Comparison of ENCODE assay signal across 9 cellular contexts in genomic region chr2:109945362-109945761, GRCh38. TPM values are rescaled to one million over a fixed set of nuclear protein-coding genes. Genes with fewer than 3 reads are reported as not detected.
DNase-seq lines count a peak whose midpoint lies in the region; ATAC-seq and TF ChIP-seq lines count a peak whose summit lies in the region.
"Not testable (repeated sequence)": the region's sequence is repeated elsewhere in the genome, so short reads cannot be mapped to it uniquely, and the experiment has no call there.
"Had no signal": no experiment of that assay in that cellular context is flagged by ENCODE, and none has a peak within 500 bp of the region (broad histone marks: within the 10 kb centered on the region; RNA-seq: fewer than 3 reads in every experiment).

No MANE protein-coding gene starts in this region.

- DNase-seq in DND-41; left lobe of liver (ENCODE audit: low spot score); right lobe of liver; psoas muscle; gastrocnemius medialis: not testable (repeated sequence)

- intact Hi-C loops in right lobe of liver (cut with DNase I); psoas muscle (cut with DNase I); gastrocnemius medialis (cut with DNase I; ENCODE audit: low total_unique reads): not testable (repeated sequence)

- not testable (repeated sequence) for H3K79me2 ChIP-seq in DND-41 (ENCODE audit: insufficient read depth, low read length)

- TF ChIP-seq POLR2A in right lobe of liver (IDR thresholded peaks at IDR 0.05); gastrocnemius medialis (IDR thresholded peaks at IDR 0.05): not testable (repeated sequence)

- H3K4me1 ChIP-seq in DND-41 (ENCODE audit: insufficient read depth, low read length); right lobe of liver; psoas muscle; gastrocnemius medialis: not testable (repeated sequence)

- not testable (repeated sequence) for H4K20me1 ChIP-seq in DND-41 (ENCODE audit: insufficient read depth, low read length)

- H2AFZ ChIP-seq in DND-41 (ENCODE audit: low read depth, low read length): not testable (repeated sequence)

- not testable (repeated sequence) for H3K9ac ChIP-seq in DND-41 (ENCODE audit: low read depth, low read length)

- no CpG with 5 or more reads among the region's 3 CpGs for WGBS in right lobe of liver (ENCODE audit: insufficient coverage, low coverage, low lambda C conversion rate, missing lambda C conversion rate)
- no CpG with 5 or more reads among the region's 3 CpGs for WGBS in psoas muscle, 3 donors

- H3K4me2 ChIP-seq in DND-41 (ENCODE audit: insufficient read depth, low read length): not testable (repeated sequence)

- not testable (repeated sequence) for H3K9me3 ChIP-seq in DND-41 (ENCODE audit: insufficient read depth, low read length, severe bottlenecking); right lobe of liver; psoas muscle; gastrocnemius medialis

- H3K4me3 ChIP-seq in DND-41 (ENCODE audit: low read depth in 1 of 2, low read length in 2 of 2); right lobe of liver; psoas muscle; gastrocnemius medialis: not testable (repeated sequence)

- not testable (repeated sequence) for H3K27me3 ChIP-seq in DND-41 (ENCODE audit: insufficient read depth, low read length, poor library complexity); right lobe of liver; psoas muscle (ENCODE audit: insufficient read depth in 3 of 3, low read length in 2 of 3); gastrocnemius medialis

- ATAC-seq in DND-41 (ENCODE audit: insufficient read depth, low read depth) (peak; percentile 72), left lobe of liver (peak; percentile 90), right lobe of liver (peak; percentile 85 to 89 (median 88)), psoas muscle (peak; percentile 87 to 98 (median 93)), gastrocnemius medialis (peak; percentile 98 to 99)

- H3K36me3 ChIP-seq in DND-41 (ENCODE audit: insufficient read depth, low read length); right lobe of liver; psoas muscle (ENCODE audit: insufficient read depth in 1 of 2, low read depth in 1 of 2); gastrocnemius medialis: not testable (repeated sequence)

- not testable (repeated sequence) for H3K27ac ChIP-seq in DND-41 (ENCODE audit: low read length); right lobe of liver; psoas muscle; gastrocnemius medialis

- TF ChIP-seq CTCF in DND-41 (IDR thresholded peaks at IDR 0.05; ENCODE audit: borderline replicate concordance, extremely low read depth, low read length, poor library complexity, severe bottlenecking); right lobe of liver (IDR thresholded peaks at IDR 0.05); psoas muscle (IDR thresholded peaks at IDR 0.05); gastrocnemius medialis (IDR thresholded peaks at IDR 0.05 in 4 of 5, conservative IDR thresholded peaks at IDR 0.05 in 1 of 5): not testable (repeated sequence)

- in situ Hi-C loops in gastrocnemius medialis (cut with MboI; ENCODE audit: low sequenced_read_pairs in 4 of 4): not testable (repeated sequence)

RNA-seq across cellular contexts. Expression of gene LIMS3, which starts 46.9 kb away (rescaled TPM):
- total RNA-seq in left lobe of liver (not detected), right lobe of liver (1 to 10 TPM in 1 of 6 experiments, under 1 TPM in 3, not detected in 2; 0.22 to 1.0 (median 0.34) TPM), psoas muscle (10 to 100 TPM in 1 of 4 donors, 1 to 10 TPM in 3; 2.8 to 24.4 (median 6.1) TPM), gastrocnemius medialis (10 to 100 TPM; 11.0 to 23.0 (median 16.9) TPM)
- 1 to 10 TPM; 2.5 to 9.9 (median 5.6) TPM for polyA plus RNA-seq in psoas muscle
- total RNA-seq: Calu3; CD4-positive, CD25-positive, alpha-beta regulatory T cell; CD8-positive, alpha-beta T cell had no signal
- polyA plus RNA-seq: A549 had no signal
